8 cellular contexts compared by ENCODE assay signal in genomic region chr1:218674280-218674773, GRCh38.
A peak's percentile ranks its signal among the peaks of the same experiment; 100 is the strongest.
DNase-seq lines count a peak whose midpoint lies in the region; ATAC-seq and TF ChIP-seq lines count a peak whose summit lies in the region.

No MANE protein-coding gene starts in this region.

- TF ChIP-seq CTCF in fibroblast of pulmonary artery (IDR thresholded peaks at IDR 0.05; ENCODE audit: low read length, missing control alignments) (peak; percentile 26), osteoblast (IDR thresholded peaks at IDR 0.05; ENCODE audit: extremely low read depth, low read depth, low read length) (no peak)

- no peaks in the 10 kb centered on the region for H3K27me3 ChIP-seq in NT2/D1 (ENCODE audit: insufficient read depth, insufficient read length)
- H3K27me3 ChIP-seq in osteoblast (ENCODE audit: insufficient read depth, low read length): no peaks in the 10 kb centered on the region
- no peaks in the 10 kb centered on the region for H3K27me3 ChIP-seq in Karpas-422 (ENCODE audit: low read length)

- no peaks in the 10 kb centered on the region for H4K20me1 ChIP-seq in osteoblast (ENCODE audit: insufficient read depth, low read length)
- no peaks in the 10 kb centered on the region for H4K20me1 ChIP-seq in Karpas-422 (ENCODE audit: insufficient read depth, low read depth, low read length)

- H3K9ac ChIP-seq in NT2/D1 (ENCODE audit: insufficient read length, low read depth) (no peak overlapping the region), Karpas-422 (ENCODE audit: low read length) (no peak overlapping the region)

- H2AFZ ChIP-seq in osteoblast (ENCODE audit: low read length): peak overlapping the region; percentile 79
- no peak overlapping the region for H2AFZ ChIP-seq in Karpas-422 (ENCODE audit: low read length)

- H3K4me3 ChIP-seq in NT2/D1 (ENCODE audit: insufficient read length, low read depth) (no peak overlapping the region), fibroblast of pulmonary artery (replicated peaks; ENCODE audit: low read depth, low read length) (no peak overlapping the region), osteoblast (ENCODE audit: insufficient read depth, low read length) (no peak overlapping the region), Karpas-422 (ENCODE audit: low read length) (no peak overlapping the region)

- H3K27ac ChIP-seq in osteoblast (ENCODE audit: low read depth, low read length) (peak overlapping the region; percentile 82), Karpas-422 (ENCODE audit: low read length) (no peak overlapping the region)

- no peaks in the 10 kb centered on the region for H3K9me2 ChIP-seq in Karpas-422 (replicated peaks; ENCODE audit: insufficient read depth, low read length)

- no peak for ATAC-seq in HG02610 (IDR thresholded peaks at IDR 0.05; ENCODE audit: unreplicated experiment)

- H3K4me1 ChIP-seq in NT2/D1 (ENCODE audit: insufficient read depth, insufficient read length) (no peaks in the 10 kb centered on the region), osteoblast (ENCODE audit: insufficient read depth, low read length) (peaks cover 40% of the 10 kb centered on the region), Karpas-422 (ENCODE audit: low read length) (no peaks in the 10 kb centered on the region)

- H3K36me3 ChIP-seq in NT2/D1 (ENCODE audit: insufficient read depth, insufficient read length, low read length) (no peaks in the 10 kb centered on the region), osteoblast (ENCODE audit: insufficient read depth, low read length) (no peaks in the 10 kb centered on the region), Karpas-422 (ENCODE audit: insufficient read depth, low read length) (no peaks in the 10 kb centered on the region)

- H3K4me2 ChIP-seq in osteoblast (ENCODE audit: insufficient read depth, low read length) (peak overlapping the region; percentile 50), Karpas-422 (ENCODE audit: low read depth, low read length, poor library complexity, severe bottlenecking) (no peak overlapping the region)

- no peaks in the 10 kb centered on the region for H3K79me2 ChIP-seq in osteoblast (ENCODE audit: insufficient read depth, low read length)
- H3K79me2 ChIP-seq in Karpas-422 (ENCODE audit: low read length): no peaks in the 10 kb centered on the region

- no peaks in the 10 kb centered on the region for H3K9me3 ChIP-seq in NT2/D1 (ENCODE audit: insufficient read depth, low read length)
- H3K9me3 ChIP-seq in osteoblast (ENCODE audit: low read depth, low read length): no peaks in the 10 kb centered on the region
- no peaks in the 10 kb centered on the region for H3K9me3 ChIP-seq in Karpas-422 (ENCODE audit: low read length)

- DNase-seq in GM03348 (ENCODE audit: low spot score) (peak; percentile 49), NT2/D1 (ENCODE audit: low read depth, low spot score) (peak; percentile 91), fibroblast of pulmonary artery (ENCODE audit: low read depth) (peak; percentile 90), osteoblast (ENCODE audit: insufficient read length, low spot score, missing footprints) (peak; percentile 73), GF-D8 (lab: John Stamatoyannopoulos, UW) (no peak), Karpas-422 (no peak)
- DNase-seq in effector CD4-positive, alpha-beta T cell: no peak

Comparison
In these comparisons a context has a peak if more than half of its experiments do, and no peak if none do; other contexts are left out.
1. DNase-seq: peak in GM03348 (single experiment), NT2/D1 (single experiment), fibroblast of pulmonary artery (single experiment) and osteoblast (single experiment); none in GF-D8 (single experiment), Karpas-422 (single experiment) and effector CD4-positive, alpha-beta T cell (single experiment).